In genomic region chr17:31163091-31163781, GRCh38 we compare ENCODE assay signal across 28 cellular contexts.
"Had no signal": no experiment of that assay in that cellular context is flagged by ENCODE, and none has a peak within 500 bp of the region (broad histone marks: within the 10 kb centered on the region; RNA-seq: fewer than 3 reads in every experiment).

No MANE protein-coding gene starts in this region.

- DNase-seq: colonic mucosa; effector memory CD4-positive, alpha-beta T cell; erythroblast; esophagus squamous epithelium; foreskin melanocyte; glutamatergic neuron; heart right ventricle; hippocampal formation; immature natural killer cell; islet precursor cell; naive B cell; nucleus accumbens; spleen; stimulated activated CD4-positive, alpha-beta T cell treated with anti-CD3 and anti-CD28 coated beads, Interleukin-4, amount 100 ng/mL, for 4 hours; stimulated activated naive CD8-positive, alpha-beta T cell treated with anti-CD3 and anti-CD28 coated beads, Interleukin-15, Interleukin-2, amounts not matched to agents 100 U/mL and 50 U/mL, for 24 hours; substantia nigra; testis; tibial artery; upper lobe of left lung had no signal

- FAIRE-seq: endometrium, urothelium cell line had no signal

- H3K27ac ChIP-seq: colonic mucosa, esophagus squamous epithelium, heart right ventricle, prostate gland, right atrium auricular region, skin epidermis, spleen, testis, tibial artery, upper lobe of left lung had no signal

- H3K4me3 ChIP-seq: colonic mucosa, esophagus squamous epithelium, heart right ventricle, lung, prostate gland, right atrium auricular region, skin epidermis, spleen, testis, tibial artery, upper lobe of left lung had no signal

- H3K27me3 ChIP-seq: colonic mucosa, esophagus squamous epithelium, heart right ventricle, right atrium auricular region, spleen, testis, tibial artery, upper lobe of left lung had no signal

- H3K9me3 ChIP-seq: colonic mucosa, esophagus squamous epithelium, heart right ventricle, prostate gland, right atrium auricular region, spleen, testis, tibial artery, upper lobe of left lung had no signal

- H3K4me1 ChIP-seq: colonic mucosa, esophagus squamous epithelium, prostate gland, right atrium auricular region, testis, tibial artery, upper lobe of left lung had no signal

- ATAC-seq: heart right ventricle; left lobe of liver; natural killer cell treated with Interleukin-12 subunit alpha and Interleukin-12 subunit beta and Interleukin-15 and Interleukin-18, amount 100 ng/mL, for 72 hours; stimulated activated memory B cell treated with anti-CD40 and anti-IgM and Interleukin-4, amounts not matched to agents 10 μg/mL and 1 μg/mL and 100 μg/mL, for 72 hours; stimulated activated naive CD8-positive, alpha-beta T cell treated with anti-CD3 and anti-CD28 coated beads, Interleukin-15, Interleukin-2, amounts not matched to agents 100 U/mL and 50 U/mL, for 24 hours had no signal

- H3K36me3 ChIP-seq: colonic mucosa, prostate gland had no signal
